Comparison of ENCODE assay signal across 11 cellular contexts in genomic region chr17:27475070-27475673, GRCh38. TPM values are rescaled to one million over a fixed set of nuclear protein-coding genes. Genes with fewer than 3 reads are reported as not detected.
DNase-seq lines count a peak whose midpoint lies in the region; ATAC-seq and TF ChIP-seq lines count a peak whose summit lies in the region.
"Had no signal": no experiment of that assay in that cellular context is flagged by ENCODE, and none has a peak within 500 bp of the region (broad histone marks: within the 10 kb centered on the region; RNA-seq: fewer than 3 reads in every experiment).

No MANE protein-coding gene starts in this region.

- H3K4me2 ChIP-seq in trophoblast cell (ENCODE audit: low read length): no peak overlapping the region

- H4K8ac ChIP-seq in trophoblast cell (ENCODE audit: low read depth, low read length): no peak overlapping the region

- H3K36me3 Mint-ChIP-seq in MCF 10A (ENCODE audit: insufficient read depth, unreplicated experiment) (peaks cover 5% of the 10 kb centered on the region), type B pancreatic cell (no peaks in the 10 kb centered on the region)
- peaks cover 13% of the 10 kb centered on the region for H3K36me3 Mint-ChIP-seq in activated naive CD4-positive, alpha-beta T cell treated with anti-CD3 and anti-CD28 coated beads, Interleukin-2, amount 10 ng/mL, durations not matched to agents 7 days and 5 days

- H3K36me3 ChIP-seq in breast epithelium (no peaks in the 10 kb centered on the region), trophoblast cell (ENCODE audit: control insufficient read depth in 1 of 2, insufficient read depth in 2 of 2, low read length in 2 of 2) (no peaks in the 10 kb centered on the region)
- H3K36me3 ChIP-seq: gastroesophageal sphincter, HAP-1 had no signal

- H3K27ac ChIP-seq in breast epithelium (no peak overlapping the region), trophoblast cell (ENCODE audit: low read depth, low read length) (no peak overlapping the region)
- H3K27ac ChIP-seq: gastroesophageal sphincter had no signal

- no TSS peak for BruUV-seq in MCF 10A (replicated peaks; lab: Mats Ljungman, UMichigan)

- H3K4me1 Mint-ChIP-seq in MCF 10A (ENCODE audit: insufficient read depth, unreplicated experiment) (peaks cover 29% of the 10 kb centered on the region), type B pancreatic cell (ENCODE audit: unreplicated experiment) (peaks cover 43% of the 10 kb centered on the region)
- H3K4me1 Mint-ChIP-seq in activated naive CD4-positive, alpha-beta T cell treated with anti-CD3 and anti-CD28 coated beads, Interleukin-2, amount 10 ng/mL, durations not matched to agents 7 days and 5 days: peaks cover 95% of the 10 kb centered on the region

- H3K27ac Mint-ChIP-seq in MCF 10A (ENCODE audit: low read depth, unreplicated experiment) (no peak overlapping the region), type B pancreatic cell (peak overlapping the region; percentile 21)
- peak overlapping the region; percentile 97 for H3K27ac Mint-ChIP-seq in activated naive CD4-positive, alpha-beta T cell treated with anti-CD3 and anti-CD28 coated beads, Interleukin-2, amount 10 ng/mL, durations not matched to agents 7 days and 5 days

- no peak overlapping the region for H3K23ac ChIP-seq in trophoblast cell (ENCODE audit: low read length)

- H4K12ac ChIP-seq in trophoblast cell (ENCODE audit: low read depth, low read length): no peak overlapping the region

- H3K4me3 Mint-ChIP-seq in MCF 10A (ENCODE audit: unreplicated experiment): no peak overlapping the region
- H3K4me3 Mint-ChIP-seq in activated naive CD4-positive, alpha-beta T cell treated with anti-CD3 and anti-CD28 coated beads, Interleukin-2, amount 10 ng/mL, durations not matched to agents 7 days and 5 days: peak overlapping the region; percentile 66
- H3K4me3 Mint-ChIP-seq in type B pancreatic cell: no peak overlapping the region

- POLR2A ChIA-PET in MCF 10A (lab: Yijun Ruan, JAX): interaction anchor here (0.8 kb wide), 1 partner anchor 79 kb away, joined by 4 read pairs; no protein-coding TSS in a partner anchor

- H3K4me1 ChIP-seq in breast epithelium (no peaks in the 10 kb centered on the region), trophoblast cell (ENCODE audit: control insufficient read depth in 1 of 2, insufficient read depth in 2 of 2, low read length in 2 of 2) (peaks cover 26 to 27% of the 10 kb centered on the region in 2 experiments)

- H3K14ac ChIP-seq in trophoblast cell (ENCODE audit: low read length): no peak overlapping the region

- H3K79me1 ChIP-seq in trophoblast cell (ENCODE audit: low read length): no peaks in the 10 kb centered on the region

- H2BK120ac ChIP-seq in trophoblast cell (ENCODE audit: insufficient read depth, low read length, poor library complexity): no peak overlapping the region

- H3K4me3 ChIP-seq in breast epithelium (no peak overlapping the region), trophoblast cell (ENCODE audit: low read depth, low read length) (no peak overlapping the region)
- H3K4me3 ChIP-seq: gastroesophageal sphincter, HAP-1 had no signal

- no peak overlapping the region for H4K91ac ChIP-seq in trophoblast cell (ENCODE audit: low read depth, low read length)

- no peak overlapping the region for H2BK12ac ChIP-seq in trophoblast cell (ENCODE audit: low read length)

- peaks cover 12% of the 10 kb centered on the region for H3K27me3 Mint-ChIP-seq in MCF 10A (ENCODE audit: insufficient read depth, unreplicated experiment)
- H3K27me3 Mint-ChIP-seq in activated naive CD4-positive, alpha-beta T cell treated with anti-CD3 and anti-CD28 coated beads, Interleukin-2, amount 10 ng/mL, durations not matched to agents 7 days and 5 days: no peaks in the 10 kb centered on the region
- no peaks in the 10 kb centered on the region for H3K27me3 Mint-ChIP-seq in type B pancreatic cell

- H3K9ac ChIP-seq in trophoblast cell (ENCODE audit: low read length): no peak overlapping the region

- no peak overlapping the region for H2BK5ac ChIP-seq in trophoblast cell (ENCODE audit: low read depth, low read length, poor library complexity)

- TF ChIP-seq POLR2A in breast epithelium (IDR thresholded peaks at IDR 0.05): no peak

- CTCF ChIA-PET in MCF 10A (lab: Yijun Ruan, JAX): no interaction called here
- CTCF ChIA-PET in activated naive CD4-positive, alpha-beta T cell treated with anti-CD3 and anti-CD28 coated beads, Interleukin-2, amount 10 ng/mL, durations not matched to agents 7 days and 5 days (lab: Charles Lee): interaction anchor here (1.6 to 2.1 kb wide), 2 partner anchors 105 to 124 kb away, joined by 3 to 8 read pairs; no protein-coding TSS in a partner anchor

- WGBS in trophoblast cell (ENCODE audit: extremely low coverage, insufficient coverage, insufficient read length): no CpG with 5 or more reads among the region's 10 CpGs

- H3K18ac ChIP-seq in trophoblast cell (ENCODE audit: low read length): no peak overlapping the region

- ATAC-seq in HG03460 (IDR thresholded peaks at IDR 0.05; ENCODE audit: unreplicated experiment): no peak
- ATAC-seq: gastroesophageal sphincter, SK-N-SH treated with all-trans-retinoic acid at 6 μM for 48 hours had no signal

- H2AFZ ChIP-seq in trophoblast cell (ENCODE audit: insufficient read depth, low read length, poor library complexity): no peak overlapping the region

- H2AK5ac ChIP-seq in trophoblast cell (ENCODE audit: low read length): no peak overlapping the region

- H3K9me3 Mint-ChIP-seq in MCF 10A (ENCODE audit: unreplicated experiment) (no peaks in the 10 kb centered on the region), type B pancreatic cell (no peaks in the 10 kb centered on the region)
- H3K9me3 Mint-ChIP-seq in activated naive CD4-positive, alpha-beta T cell treated with anti-CD3 and anti-CD28 coated beads, Interleukin-2, amount 10 ng/mL, durations not matched to agents 7 days and 5 days: no peaks in the 10 kb centered on the region

- intact Hi-C loops in MCF 10A (cut with micrococcal nuclease): no loop called here
- intact Hi-C loops in breast epithelium (cut with DNase I; ENCODE audit: low total_unique reads): no loop called here

- peaks cover 2% of the 10 kb centered on the region for H3K79me2 ChIP-seq in trophoblast cell (ENCODE audit: control insufficient read depth, insufficient read depth, low read length, poor library complexity)

- no peak for TF ChIP-seq CTCF in MCF 10A (IDR thresholded peaks at IDR 0.05; ENCODE audit: unreplicated experiment)
- no peak for TF ChIP-seq CTCF in breast epithelium (IDR thresholded peaks at IDR 0.05)
- TF ChIP-seq CTCF in type B pancreatic cell (conservative IDR thresholded peaks at IDR 0.05): no peak

- no peaks in the 10 kb centered on the region for H3K9me3 ChIP-seq in breast epithelium
- H3K9me3 ChIP-seq in trophoblast cell (ENCODE audit: insufficient read depth, low read depth, low read length): no peaks in the 10 kb centered on the region
- H3K9me3 ChIP-seq: gastroesophageal sphincter, HAP-1 had no signal

- peak overlapping the region; percentile 49 for H3K4ac ChIP-seq in trophoblast cell (ENCODE audit: low read depth, low read length)

- DNase-seq in MCF 10A (ENCODE audit: unreplicated experiment): peak; percentile 38
- no peak for DNase-seq in breast epithelium (ENCODE audit: low spot score in 2 of 2)
- peak; percentile 37 for DNase-seq in activated naive CD4-positive, alpha-beta T cell treated with anti-CD3 and anti-CD28 coated beads, Interleukin-2, amount 10 ng/mL, durations not matched to agents 7 days and 5 days
- DNase-seq in trophoblast cell: no peak
- no peak for DNase-seq in type B pancreatic cell (ENCODE audit: extremely low spot score, unreplicated experiment)
- no peak for DNase-seq in UCSD-AML1 (lab: John Stamatoyannopoulos, UW; ENCODE audit: unreplicated experiment)
- no peak for DNase-seq in GM19238 (ENCODE audit: insufficient read length, low spot score)

- no peaks in the 10 kb centered on the region for H3K27me3 ChIP-seq in breast epithelium
- no peaks in the 10 kb centered on the region for H3K27me3 ChIP-seq in trophoblast cell (ENCODE audit: insufficient read depth, low read length)
- H3K27me3 ChIP-seq: gastroesophageal sphincter had no signal

RNA-seq across cellular contexts. Expression of gene KSR1, which starts 18.9 kb away (rescaled TPM):
- 7.2 and 10.2 TPM in 2 replicates for total RNA-seq in MCF 10A (2022)
- total RNA-seq in breast epithelium: 10 to 100 TPM; 14.1 to 36.4 (median 24.0) TPM
- 62.2 and 63.6 TPM in 2 replicates for polyA plus RNA-seq in trophoblast cell (2013)
- total RNA-seq in type B pancreatic cell (ENCODE audit: low replicate concordance): 57.8 and 74.0 TPM in 2 replicates

Comparison
In these comparisons a context has a peak if more than half of its experiments do, and no peak if none do; other contexts are left out.
1. DNase-seq: peak in MCF 10A (single experiment) and activated naive CD4-positive, alpha-beta T cell treated with anti-CD3 and anti-CD28 coated beads, Interleukin-2, amount 10 ng/mL, durations not matched to agents 7 days and 5 days (single experiment); none in breast epithelium (0 of 2), trophoblast cell (0 of 2), type B pancreatic cell (single experiment), UCSD-AML1 (single experiment) and GM19238 (single experiment).